19 cellular contexts compared by ENCODE assay signal in the genomic region with DNA sequence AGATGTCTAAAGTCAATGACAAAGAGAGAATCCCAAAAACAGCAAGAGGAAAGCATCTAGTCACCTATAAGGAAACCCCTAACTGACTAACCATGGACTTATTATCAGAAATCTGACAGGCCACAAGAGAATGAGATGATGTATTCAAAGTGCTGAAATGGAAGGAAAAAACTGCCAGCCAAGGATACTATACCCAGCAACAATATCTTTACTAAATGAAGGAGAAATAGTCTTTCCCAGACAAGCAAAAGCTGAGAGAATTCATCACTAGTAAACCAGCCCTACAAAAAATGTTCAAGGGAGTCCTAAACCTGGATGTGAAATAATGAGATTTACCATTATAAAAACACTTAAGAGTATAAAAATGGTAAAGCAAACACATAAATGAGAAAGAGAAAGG.
"Had no signal": no experiment of that assay in that cellular context is flagged by ENCODE, and none has a peak within 500 bp of the region (broad histone marks: within the 10 kb centered on the region; RNA-seq: fewer than 3 reads in every experiment).

No MANE protein-coding gene starts in this region.

- H3K36me3 ChIP-seq: colonic mucosa, esophagus muscularis mucosa, gastroesophageal sphincter, heart left ventricle, left lung, lower lobe of right lung had no signal

- H3K4me3 ChIP-seq: colonic mucosa, esophagus muscularis mucosa, gastroesophageal sphincter, heart left ventricle, left lung, lower lobe of right lung, mucosa of descending colon had no signal

- H3K4me3 Mint-ChIP-seq: dendritic cell treated with granulocyte-macrophage colony-stimulating factor and Interleukin-4, amounts not matched to agents 40 ng/mL and 50 ng/mL, for 4 days; effector memory CD8-positive, alpha-beta T cell; mesothelial cell of epicardium; naive B cell; naive thymus-derived CD8-positive, alpha-beta T cell had no signal

- H3K27me3 ChIP-seq: colonic mucosa, esophagus muscularis mucosa, foreskin keratinocyte, gastroesophageal sphincter, heart left ventricle, left lung had no signal

- H3K27ac ChIP-seq: colonic mucosa, esophagus muscularis mucosa, foreskin keratinocyte, gastroesophageal sphincter, heart left ventricle, left lung, lower lobe of right lung had no signal

- H3K4me1 ChIP-seq: colonic mucosa, esophagus muscularis mucosa, gastroesophageal sphincter, left lung, lower lobe of right lung had no signal

- ATAC-seq: effector memory CD8-positive, alpha-beta T cell; foreskin keratinocyte; gastroesophageal sphincter; heart left ventricle; left cardiac atrium; left lung; left ventricle myocardium superior; lower lobe of right lung; mucosa of descending colon; naive thymus-derived CD8-positive, alpha-beta T cell had no signal

- DNase-seq: colonic mucosa; cortex of kidney; effector CD8-positive, alpha-beta T cell; effector memory CD8-positive, alpha-beta T cell; foreskin keratinocyte; heart left ventricle; hippocampal formation; left cardiac atrium; left lung; left ventricle myocardium superior; lower lobe of right lung; mesenchymal stem cell; mucosa of descending colon; naive B cell; naive thymus-derived CD8-positive, alpha-beta T cell had no signal

- H3K9me3 ChIP-seq: colonic mucosa had no signal

- H3K27ac Mint-ChIP-seq: dendritic cell treated with granulocyte-macrophage colony-stimulating factor and Interleukin-4, amounts not matched to agents 40 ng/mL and 50 ng/mL, for 4 days; effector memory CD8-positive, alpha-beta T cell; mesothelial cell of epicardium; naive B cell; naive thymus-derived CD8-positive, alpha-beta T cell had no signal

- H3K27me3 Mint-ChIP-seq: dendritic cell treated with granulocyte-macrophage colony-stimulating factor and Interleukin-4, amounts not matched to agents 40 ng/mL and 50 ng/mL, for 4 days; naive thymus-derived CD8-positive, alpha-beta T cell had no signal
